8 cellular contexts compared by ENCODE assay signal in the genomic region with DNA sequence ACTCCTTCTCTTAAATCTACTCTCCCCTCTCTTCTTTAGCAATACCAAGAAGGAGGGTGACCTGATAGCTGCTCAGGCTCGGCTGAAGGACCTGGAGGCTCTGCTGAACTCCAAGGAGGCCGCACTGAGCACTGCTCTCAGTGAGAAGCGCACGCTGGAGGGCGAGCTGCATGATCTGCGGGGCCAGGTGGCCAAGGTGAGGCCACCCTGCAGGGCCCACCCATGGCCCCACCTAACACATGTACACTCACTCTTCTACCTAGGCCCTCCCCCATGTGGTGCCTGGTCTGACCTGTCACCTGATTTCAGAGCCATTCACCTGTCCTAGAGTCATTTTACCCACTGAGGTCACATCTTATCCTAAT. TPM values are rescaled to one million over a fixed set of nuclear protein-coding genes. Genes with fewer than 3 reads are reported as not detected.
DNase-seq lines count a peak whose midpoint lies in the region; ATAC-seq and TF ChIP-seq lines count a peak whose summit lies in the region.

No MANE protein-coding gene starts in this region.

- H3K27me3 ChIP-seq in Caco-2 (replicated peaks; ENCODE audit: control insufficient read depth, insufficient read depth, low read length) (no peaks in the 10 kb centered on the region), body of pancreas (no peaks in the 10 kb centered on the region)
- H3K27me3 ChIP-seq in CD8-positive, alpha-beta memory T cell (ENCODE audit: insufficient read depth, low read length, poor library complexity, severe bottlenecking), result no peaks in the 10 kb centered on the region

- H3K27ac Mint-ChIP-seq in Caco-2 (ENCODE audit: unreplicated experiment), result peak overlapping the region; percentile 92
- H3K27ac Mint-ChIP-seq in CD8-positive, alpha-beta memory T cell, result peak overlapping the region in 3 of 8 donors; percentile 75 to 93 (median 90)

- no peak for TF ChIP-seq CTCF in Caco-2 (IDR thresholded peaks at IDR 0.05; ENCODE audit: insufficient read depth in 1 of 2, low read depth in 1 of 2, low read length in 1 of 2, severe bottlenecking in 1 of 2, unreplicated experiment in 1 of 2)
- TF ChIP-seq CTCF in body of pancreas (IDR thresholded peaks at IDR 0.05), result no peak
- TF ChIP-seq CTCF in mucosa of descending colon (IDR thresholded peaks at IDR 0.05), result no peak

- H3K27ac ChIP-seq in body of pancreas, result peak overlapping the region; percentile 81 to 90 (median 86)
- H3K27ac ChIP-seq in skin epidermis, result peak overlapping the region in 20 of 21 experiments; percentile 32 to 100 (median 96)
- H3K27ac ChIP-seq in CD8-positive, alpha-beta memory T cell (ENCODE audit: low read depth, low read length), result no peak overlapping the region

- H3K4me1 ChIP-seq in Caco-2 (peaks cover 42% of the 10 kb centered on the region), body of pancreas (peaks cover 51% of the 10 kb centered on the region), mucosa of descending colon (ENCODE audit: low read depth) (peaks cover 47% of the 10 kb centered on the region)
- peaks cover 49% of the 10 kb centered on the region for H3K4me1 ChIP-seq in CD8-positive, alpha-beta memory T cell (ENCODE audit: insufficient read depth, low read length)

- H3K9me3 ChIP-seq in Caco-2 (no peaks in the 10 kb centered on the region), body of pancreas (no peaks in the 10 kb centered on the region), mucosa of descending colon (no peaks in the 10 kb centered on the region)
- H3K9me3 ChIP-seq in CD8-positive, alpha-beta memory T cell (ENCODE audit: low read length), result no peaks in the 10 kb centered on the region

- H3K27me3 Mint-ChIP-seq in Caco-2 (ENCODE audit: insufficient read depth, unreplicated experiment), result no peaks in the 10 kb centered on the region
- H3K27me3 Mint-ChIP-seq in CD8-positive, alpha-beta memory T cell, result peaks cover 0 to 2% of the 10 kb centered on the region in 2 donors

- WGBS in body of pancreas, 2 donors, result 75 to 80% methylated on average over 1 to 6 of the region's 6 CpGs

- peaks cover 5% of the 10 kb centered on the region for H3K36me3 ChIP-seq in Caco-2 (ENCODE audit: control insufficient read depth, insufficient read depth, low read length)
- H3K36me3 ChIP-seq in body of pancreas (replicated peaks in 1 of 2; ENCODE audit: insufficient read depth in 1 of 2, low read depth in 2 of 2), result peaks cover 21 to 23% of the 10 kb centered on the region in 2 donors
- peaks cover 10% of the 10 kb centered on the region for H3K36me3 ChIP-seq in mucosa of descending colon (ENCODE audit: low read depth)
- no peaks in the 10 kb centered on the region for H3K36me3 ChIP-seq in CD8-positive, alpha-beta memory T cell (ENCODE audit: insufficient read depth, low read length)

- POLR2A ChIA-PET in Caco-2 (lab: Charles Lee), result interaction anchor here (0.8 to 2.4 kb wide), 5 partner anchors 15 to 83 kb away, joined by 4 to 16 read pairs (median 6); a partner anchor contains a TSS
- POLR2A ChIA-PET in CD8-positive, alpha-beta memory T cell (lab: Charles Lee), result no interaction called here

- no peak for TF ChIP-seq POLR2A in body of pancreas (IDR thresholded peaks at IDR 0.05)

- CTCF ChIA-PET in Caco-2 (lab: Charles Lee), result interaction anchor here (1.0 to 5.1 kb wide), 11 partner anchors 13 to 95 kb away, joined by 3 to 115 read pairs (median 8); a partner anchor contains a TSS
- CTCF ChIA-PET in CD8-positive, alpha-beta memory T cell (lab: Charles Lee), result interaction anchor here (1.0 to 25.4 kb wide), 12 partner anchors 12 to 109 kb away, joined by 3 to 702 read pairs (median 6); a partner anchor contains a TSS

- peaks cover 30% of the 10 kb centered on the region for H3K4me1 Mint-ChIP-seq in Caco-2 (ENCODE audit: low read depth, unreplicated experiment)
- peaks cover 38 to 48% (median 47%) of the 10 kb centered on the region in 3 donors for H3K4me1 Mint-ChIP-seq in CD8-positive, alpha-beta memory T cell

- H3K4me3 Mint-ChIP-seq in Caco-2 (ENCODE audit: unreplicated experiment), result no peak overlapping the region
- H3K4me3 Mint-ChIP-seq in CD8-positive, alpha-beta memory T cell, result peak overlapping the region in 1 of 7 donors; percentile 72

- BruUV-seq in Caco-2 (replicated peaks; lab: Mats Ljungman, UMichigan), result no TSS peak

- H3K9me3 Mint-ChIP-seq in Caco-2 (ENCODE audit: unreplicated experiment), result no peaks in the 10 kb centered on the region
- H3K9me3 Mint-ChIP-seq in CD8-positive, alpha-beta memory T cell, result no peaks in the 10 kb centered on the region

- no peak overlapping the region for H3K4me3 ChIP-seq in Caco-2 (ENCODE audit: low read depth, low read length)
- no peak overlapping the region for H3K4me3 ChIP-seq in body of pancreas
- H3K4me3 ChIP-seq in skin epidermis, result no peak overlapping the region
- no peak overlapping the region for H3K4me3 ChIP-seq in mucosa of descending colon
- H3K4me3 ChIP-seq in CD8-positive, alpha-beta memory T cell (ENCODE audit: low read length), result no peak overlapping the region

- ATAC-seq in body of pancreas, result no peak
- ATAC-seq in left lobe of liver, result peak; percentile 7
- ATAC-seq in mucosa of descending colon, result no peak
- ATAC-seq in HG02981 (IDR thresholded peaks at IDR 0.05; ENCODE audit: unreplicated experiment), result no peak

- H3K36me3 Mint-ChIP-seq in Caco-2 (ENCODE audit: insufficient read depth, unreplicated experiment), result peaks cover 52% of the 10 kb centered on the region
- peaks cover 0 to 34% (median 2%) of the 10 kb centered on the region in 3 donors for H3K36me3 Mint-ChIP-seq in CD8-positive, alpha-beta memory T cell

- DNase-seq in Caco-2, result no peak
- no peak for DNase-seq in body of pancreas
- no peak for DNase-seq in left lobe of liver (ENCODE audit: low spot score)
- no peak for DNase-seq in mucosa of descending colon
- no peak for DNase-seq in NCI-H2227 treated with DMSO at 0.1 percent for 48 hours (lab: John Stamatoyannopoulos, UW)
- DNase-seq in CD8-positive, alpha-beta memory T cell, result no peak

- intact Hi-C loops in Caco-2 (cut with micrococcal nuclease; ENCODE audit: unreplicated experiment), result loop anchor here (1.0 kb wide), 5 partner anchors 30 to 192 kb away; no protein-coding TSS in a partner anchor
- intact Hi-C loops in body of pancreas (cut with DNase I), result loop anchor here (2.0 kb wide), 1 partner anchor 34 kb away; no protein-coding TSS in a partner anchor
- intact Hi-C loops in mucosa of descending colon (cut with DNase I, micrococcal nuclease), result loop anchor here in 1 of 2 donors (5.0 kb wide), 1 partner anchor 33 kb away; no protein-coding TSS in a partner anchor

RNA-seq across cellular contexts. Expression of a gene that starts 16.0 kb away (rescaled TPM):
- 112 and 113 TPM in 2 replicates for total RNA-seq in Caco-2 (2022)
- 100 to 1,000 TPM; 152 to 186 TPM for total RNA-seq in body of pancreas
- total RNA-seq in left lobe of liver, result 120 TPM
- 100 to 1,000 TPM; 263 to 334 (median 308) TPM for total RNA-seq in mucosa of descending colon
- 100 to 1,000 TPM; 325 to 335 TPM for total RNA-seq in CD8-positive, alpha-beta memory T cell
- polyA plus RNA-seq in CD8-positive, alpha-beta memory T cell, result 13.9 TPM

RNA-seq across cellular contexts. Expression of a gene that starts 22.8 kb away (rescaled TPM):
- total RNA-seq in Caco-2 (2022), result 0.52 and 1.3 TPM in 2 replicates
- total RNA-seq in body of pancreas, result 10 to 100 TPM in 1 of 2 donors, 1 to 10 TPM in 1; 2.6 to 11.9 TPM
- total RNA-seq in left lobe of liver, result 0.88 TPM
- 1 to 10 TPM; 2.1 to 7.6 (median 5.5) TPM for total RNA-seq in mucosa of descending colon
- total RNA-seq in CD8-positive, alpha-beta memory T cell, result 10 to 100 TPM; 21.6 to 23.0 TPM
- 10.7 TPM for polyA plus RNA-seq in CD8-positive, alpha-beta memory T cell

RNA-seq across cellular contexts. Expression of a gene that starts 48.3 kb away (rescaled TPM):
- total RNA-seq in Caco-2 (2022), result 8.9 and 12.2 TPM in 2 replicates
- 1 to 10 TPM in 1 of 2 donors, under 1 TPM in 1; 0.99 to 4.7 TPM for total RNA-seq in body of pancreas
- total RNA-seq in left lobe of liver, result 1.1 TPM
- 1 to 10 TPM in 1 of 3 donors, under 1 TPM in 2; 0.32 to 2.5 (median 0.66) TPM for total RNA-seq in mucosa of descending colon
- 1 to 10 TPM in 1 of 2 experiments, under 1 TPM in 1; 0.24 to 1.0 TPM for total RNA-seq in CD8-positive, alpha-beta memory T cell
- not detected for polyA plus RNA-seq in CD8-positive, alpha-beta memory T cell
